17 cellular contexts compared by ENCODE assay signal in genomic region chr12:124088232-124088907, GRCh38.
"Had no signal": no experiment of that assay in that cellular context is flagged by ENCODE, and none has a peak within 500 bp of the region (broad histone marks: within the 10 kb centered on the region; RNA-seq: fewer than 3 reads in every experiment).

No MANE protein-coding gene starts in this region.

- H3K27ac ChIP-seq: ascending aorta, coronary artery, gastrocnemius medialis, neutrophil, right lobe of liver, spleen, upper lobe of left lung had no signal

- H3K9me3 Mint-ChIP-seq: stimulated activated naive B cell treated with anti-CD40 and anti-IgM and Interleukin-4, amounts not matched to agents 10 μg/mL and 1 μg/mL and 100 μg/mL, for 72 hours; T-cell had no signal

- H3K36me3 ChIP-seq: ascending aorta, gastrocnemius medialis, neutrophil, right lobe of liver, spleen, upper lobe of left lung had no signal

- H3K4me1 Mint-ChIP-seq: stimulated activated naive B cell treated with anti-CD40 and anti-IgM and Interleukin-4, amounts not matched to agents 10 μg/mL and 1 μg/mL and 100 μg/mL, for 72 hours; T-cell had no signal

- DNase-seq: activated CD4-positive, alpha-beta T cell treated with anti-CD3 and anti-CD28 coated beads for 48 hours; activated CD8-positive, alpha-beta memory T cell treated with anti-CD3 and anti-CD28 coated beads, Interleukin-2, amount 50 U/mL, for 48 hours; activated CD8-positive, alpha-beta T cell treated with anti-CD3 and anti-CD28 coated beads, Interleukin-2, amount 10 ng/mL, durations not matched to agents 7 days and 5 days; effector CD4-positive, alpha-beta T cell; gastrocnemius medialis; left ventricle myocardium superior; right lobe of liver; spleen; stimulated activated CD4-positive, alpha-beta T cell treated with anti-CD3 and anti-CD28 coated beads, Interleukin-1b, Interleukin-23, amount 100 ng/mL, for 48 hours; stimulated activated naive B cell treated with anti-CD40 and anti-IgM and Interleukin-4, amounts not matched to agents 10 μg/mL and 1 μg/mL and 100 μg/mL, for 72 hours; T-cell; upper lobe of left lung had no signal

- H3K4me3 ChIP-seq: ascending aorta, coronary artery, gastrocnemius medialis, right lobe of liver, spleen, upper lobe of left lung had no signal

- ATAC-seq: activated CD8-positive, alpha-beta T cell treated with anti-CD3 and anti-CD28 coated beads, Interleukin-2, amount 10 ng/mL, durations not matched to agents 7 days and 5 days; gastrocnemius medialis; left ventricle myocardium superior; right lobe of liver; stimulated activated naive B cell treated with anti-CD40 and anti-IgM and Interleukin-4, amounts not matched to agents 10 μg/mL and 1 μg/mL and 100 μg/mL, for 72 hours; T-cell had no signal

- H3K36me3 Mint-ChIP-seq: T-cell had no signal

- FAIRE-seq: keratinocyte had no signal

- H3K4me1 ChIP-seq: ascending aorta, gastrocnemius medialis, right lobe of liver, spleen, upper lobe of left lung had no signal

- H3K27me3 ChIP-seq: ascending aorta, gastrocnemius medialis, right lobe of liver, upper lobe of left lung had no signal

- H3K4me3 Mint-ChIP-seq: activated CD8-positive, alpha-beta T cell treated with anti-CD3 and anti-CD28 coated beads, Interleukin-2, amount 10 ng/mL, durations not matched to agents 7 days and 5 days; stimulated activated naive B cell treated with anti-CD40 and anti-IgM and Interleukin-4, amounts not matched to agents 10 μg/mL and 1 μg/mL and 100 μg/mL, for 72 hours; T-cell had no signal

- H3K27ac Mint-ChIP-seq: activated CD8-positive, alpha-beta T cell treated with anti-CD3 and anti-CD28 coated beads, Interleukin-2, amount 10 ng/mL, durations not matched to agents 7 days and 5 days; progenitor cell of endocrine pancreas; stimulated activated naive B cell treated with anti-CD40 and anti-IgM and Interleukin-4, amounts not matched to agents 10 μg/mL and 1 μg/mL and 100 μg/mL, for 72 hours; T-cell had no signal

- H3K9me3 ChIP-seq: ascending aorta, gastrocnemius medialis, neutrophil, right lobe of liver, upper lobe of left lung had no signal
